22 cellular contexts compared by ENCODE assay signal in genomic region chr2:27175330-27175729, GRCh38. TPM values are rescaled to one million over a fixed set of nuclear protein-coding genes. Genes with fewer than 3 reads are reported as not detected.
DNase-seq lines count a peak whose midpoint lies in the region; ATAC-seq and TF ChIP-seq lines count a peak whose summit lies in the region.
"Had no signal": no experiment of that assay in that cellular context is flagged by ENCODE, and none has a peak within 500 bp of the region (broad histone marks: within the 10 kb centered on the region; RNA-seq: fewer than 3 reads in every experiment).

No MANE protein-coding gene starts in this region.

- H3K27me3 ChIP-seq in KMS-11 (ENCODE audit: insufficient read depth, low read depth) (no peaks in the 10 kb centered on the region), lung (ENCODE audit: control insufficient read depth, insufficient read depth) (no peaks in the 10 kb centered on the region), thyroid gland (no peaks in the 10 kb centered on the region)
- H3K27me3 ChIP-seq: BLaER1 treated with 17β-estradiol and CSF1 and Interleukin-3, amounts not matched to agents 10 nM and 100 nM had no signal

- H3K79me2 ChIP-seq in KMS-11 (ENCODE audit: insufficient read depth, low read depth): no peaks in the 10 kb centered on the region

- H3K4me1 ChIP-seq in KMS-11 (ENCODE audit: low read depth, poor library complexity, severe bottlenecking) (peaks cover 34% of the 10 kb centered on the region), lung (ENCODE audit: control insufficient read depth in 2 of 2, insufficient read depth in 2 of 2, low read length in 2 of 2) (no peaks in the 10 kb centered on the region), thyroid gland (peaks cover 0 to 14% of the 10 kb centered on the region in 2 donors)

- peak overlapping the region; percentile 59; the same call in 1 of the 2 replicates for H3K4me2 ChIP-seq in KMS-11
- H3K4me2 ChIP-seq: BLaER1 treated with 17β-estradiol and CSF1 and Interleukin-3, amounts not matched to agents 10 nM and 100 nM had no signal

- no peak for TF ChIP-seq CTCF in KMS-11 (conservative IDR thresholded peaks at IDR 0.05; ENCODE audit: low read depth, low read length)
- no peak for TF ChIP-seq CTCF in lung (IDR thresholded peaks at IDR 0.05; ENCODE audit: control extremely low read depth, extremely low read depth)
- TF ChIP-seq CTCF in thyroid gland (IDR thresholded peaks at IDR 0.05): no peak

- no peak for TF ChIP-seq POLR2A in thyroid gland (IDR thresholded peaks at IDR 0.05)

- no peaks in the 10 kb centered on the region for H3K9me3 ChIP-seq in lung (ENCODE audit: control insufficient read depth in 2 of 2, insufficient read depth in 1 of 2, low read length in 1 of 2)
- H3K9me3 ChIP-seq in thyroid gland: no peaks in the 10 kb centered on the region
- H3K9me3 ChIP-seq: BLaER1 treated with 17β-estradiol and CSF1 and Interleukin-3, amounts not matched to agents 10 nM and 100 nM had no signal

- H3K9ac ChIP-seq in KMS-11: no peak overlapping the region
- H3K9ac ChIP-seq: BLaER1 treated with 17β-estradiol and CSF1 and Interleukin-3, amounts not matched to agents 10 nM and 100 nM had no signal

- no peaks in the 10 kb centered on the region for H4K20me1 ChIP-seq in KMS-11 (ENCODE audit: insufficient read depth)
- H4K20me1 ChIP-seq: BLaER1 treated with 17β-estradiol and CSF1 and Interleukin-3, amounts not matched to agents 10 nM and 100 nM had no signal

- H3K4me3 ChIP-seq in KMS-11 (IDR thresholded peaks at IDR 0.05; ENCODE audit: insufficient read depth, low read depth, low read length) (no peak overlapping the region), lung (no peak overlapping the region), thyroid gland (replicated peaks in 1 of 3) (no peak overlapping the region)
- H3K4me3 ChIP-seq: BLaER1 treated with 17β-estradiol and CSF1 and Interleukin-3, amounts not matched to agents 10 nM and 100 nM had no signal

- intact Hi-C loops in thyroid gland (cut with DNase I): no loop called here
- intact Hi-C loops in Right ventricle myocardium superior (cut with DNase I): no loop called here

- 56 to 67% methylated on average over 8 of the region's 8 CpGs for WGBS in lung, 2 donors
- WGBS in thyroid gland, 2 donors: 48 to 62% methylated on average over 8 of the region's 8 CpGs

- DNase-seq in fibroblast of gingiva (ENCODE audit: low read depth) (peak; percentile 83), lung (ENCODE audit: low spot score) (peak; percentile 47), thyroid gland (peak; percentile 37 to 44), GOT3 (lab: John Stamatoyannopoulos, UW) (no peak), cerebellum (ENCODE audit: low spot score) (no peak), Right ventricle myocardium superior (no peak)
- no peak for DNase-seq in stimulated activated CD4-positive, alpha-beta T cell treated with anti-CD3 and anti-CD28 coated beads, Interleukin-12 subunit alpha, Interleukin-12 subunit beta, amount 100 ng/mL, for 4 hours
- DNase-seq: Calu3; CD8-positive, alpha-beta T cell; HFFc6; Kasumi-1; MM.1S; NCI-H1092; NCI-H2081 treated with DMSO at 0.1 percent for 48 hours; NCI-H446 treated with DMSO at 0.1 percent for 48 hours had no signal

- no peaks in the 10 kb centered on the region for H3K36me3 ChIP-seq in KMS-11 (ENCODE audit: insufficient read depth)
- no peaks in the 10 kb centered on the region for H3K36me3 ChIP-seq in lung (ENCODE audit: control insufficient read depth in 2 of 2, insufficient read depth in 2 of 2, low read length in 2 of 2)
- H3K36me3 ChIP-seq in thyroid gland: no peaks in the 10 kb centered on the region
- H3K36me3 ChIP-seq: BLaER1 treated with 17β-estradiol and CSF1 and Interleukin-3, amounts not matched to agents 10 nM and 100 nM had no signal

- peak overlapping the region; percentile 66; the same call in 1 of the 2 replicates for H2AFZ ChIP-seq in KMS-11 (ENCODE audit: low read depth)

- ATAC-seq in lung (ENCODE audit: insufficient read depth, low FRiP score) (no peak), Right ventricle myocardium superior (ENCODE audit: poor library complexity) (no peak)
- ATAC-seq: CD8-positive, alpha-beta T cell; Right ventricle myocardium inferior had no signal

- H3K27ac ChIP-seq in KMS-11: no peak overlapping the region
- H3K27ac ChIP-seq in lung (ENCODE audit: low read depth in 1 of 2, low read length in 1 of 2): no peak overlapping the region
- no peak overlapping the region for H3K27ac ChIP-seq in thyroid gland
- H3K27ac ChIP-seq: BLaER1 treated with 17β-estradiol and CSF1 and Interleukin-3, amounts not matched to agents 10 nM and 100 nM; HL-60 had no signal

RNA-seq across cellular contexts. Expression of gene TCF23, which starts 26.5 kb away (rescaled TPM):
- total RNA-seq in lung (under 1 TPM in 1 of 2 donors, not detected in 1; 0.18 TPM), thyroid gland (under 1 TPM in 1 of 4 donors, not detected in 3; 0.13 TPM), cerebellum (not detected), Right ventricle myocardium superior (not detected)
- polyA plus RNA-seq in lung: under 1 TPM; 0.01 to 0.04 TPM
- total RNA-seq: A673; Calu3; CD8-positive, alpha-beta T cell; HFFc6; HT1080 had no signal
- polyA plus RNA-seq: IgD-negative memory B cell had no signal

RNA-seq across cellular contexts. Expression of gene PRR30, which starts 36.1 kb away (rescaled TPM):
- not detected for total RNA-seq in lung
- polyA plus RNA-seq in lung: not detected
- total RNA-seq in thyroid gland: under 1 TPM in 2 of 4 donors, not detected in 2; 0.27 to 0.67 TPM
- total RNA-seq in cerebellum: not detected
- not detected for total RNA-seq in Right ventricle myocardium superior
- total RNA-seq: A673; Calu3; CD8-positive, alpha-beta T cell; HFFc6; HT1080; Right ventricle myocardium inferior had no signal
- polyA plus RNA-seq: IgD-negative memory B cell had no signal

RNA-seq across cellular contexts. Expression of gene ATRAID, which starts 36.5 kb away (rescaled TPM):
- 100 to 1,000 TPM in 1 of 2 donors, 10 to 100 TPM in 1; 90.0 to 107 TPM for total RNA-seq in lung
- polyA plus RNA-seq in lung: 100 to 1,000 TPM; 136 to 204 TPM
- total RNA-seq in thyroid gland: 100 to 1,000 TPM; 149 to 345 (median 254) TPM
- total RNA-seq in cerebellum: 48.7 TPM
- 109 TPM for total RNA-seq in Right ventricle myocardium superior

RNA-seq across cellular contexts. Expression of gene SLC5A6, which starts 36.7 kb away (rescaled TPM):
- 10 to 100 TPM; 12.1 to 32.5 TPM for total RNA-seq in lung
- 10 to 100 TPM; 15.2 to 33.1 TPM for polyA plus RNA-seq in lung
- total RNA-seq in thyroid gland: 10 to 100 TPM; 10.9 to 34.0 (median 22.0) TPM
- total RNA-seq in cerebellum: 16.6 TPM
- total RNA-seq in Right ventricle myocardium superior: 12.3 TPM

RNA-seq across cellular contexts. Expression of gene PREB, which starts 40.9 kb away (rescaled TPM):
- 10 to 100 TPM; 30.2 to 56.8 TPM for total RNA-seq in lung
- 10 to 100 TPM; 25.8 to 66.8 TPM for polyA plus RNA-seq in lung
- 10 to 100 TPM; 52.4 to 84.0 (median 55.2) TPM for total RNA-seq in thyroid gland
- 18.9 TPM for total RNA-seq in cerebellum
- total RNA-seq in Right ventricle myocardium superior: 50.6 TPM

Comparison
In these comparisons a context has a peak if more than half of its experiments do, and no peak if none do; other contexts are left out.
1. DNase-seq: peak in fibroblast of gingiva (single experiment), lung (single experiment) and thyroid gland (2 of 2); none in GOT3 (single experiment), stimulated activated CD4-positive, alpha-beta T cell treated with anti-CD3 and anti-CD28 coated beads, Interleukin-12 subunit alpha, Interleukin-12 subunit beta, amount 100 ng/mL, for 4 hours (single experiment), cerebellum (single experiment) and Right ventricle myocardium superior (single experiment).